Comparison of ENCODE assay signal across 9 cellular contexts in genomic region chr2:19574788-19575260, GRCh38.
DNase-seq lines count a peak whose midpoint lies in the region; ATAC-seq and TF ChIP-seq lines count a peak whose summit lies in the region.
"Had no signal": no experiment of that assay in that cellular context is flagged by ENCODE, and none has a peak within 500 bp of the region (broad histone marks: within the 10 kb centered on the region; RNA-seq: fewer than 3 reads in every experiment).

No MANE protein-coding gene starts in this region.

- TF ChIP-seq CTCF in fibroblast of pulmonary artery (IDR thresholded peaks at IDR 0.05; ENCODE audit: low read length, missing control alignments) (no peak), omental fat pad (IDR thresholded peaks at IDR 0.05) (no peak)

- H3K9me3 ChIP-seq in effector memory CD4-positive, alpha-beta T cell (ENCODE audit: control insufficient read depth, low read length) = no peaks in the 10 kb centered on the region

- no peak overlapping the region for H3K27ac ChIP-seq in effector memory CD4-positive, alpha-beta T cell (ENCODE audit: insufficient read depth, low read length, poor library complexity, severe bottlenecking)

- ATAC-seq in omental fat pad (ENCODE audit: low FRiP score) (no peak), GM19455 (IDR thresholded peaks at IDR 0.05; ENCODE audit: unreplicated experiment) (no peak)
- ATAC-seq: stimulated activated memory B cell treated with anti-CD40 and anti-IgM and Interleukin-4, amounts not matched to agents 10 μg/mL and 1 μg/mL and 100 μg/mL, for 72 hours had no signal

- no peaks in the 10 kb centered on the region for H3K4me1 ChIP-seq in effector memory CD4-positive, alpha-beta T cell (ENCODE audit: control insufficient read depth, insufficient read depth, low read length, poor library complexity, severe bottlenecking)

- DNase-seq in EH (ENCODE audit: low read depth) = peak; percentile 91
- DNase-seq in NCI-H510A treated with DMSO at 0.1 percent for 48 hours (lab: John Stamatoyannopoulos, UW) = peak; percentile 54
- peak; percentile 88 for DNase-seq in fibroblast of pulmonary artery (ENCODE audit: low read depth)
- peak; percentile 43 for DNase-seq in non-pigmented ciliary epithelial cell (ENCODE audit: low read depth)
- DNase-seq in effector memory CD4-positive, alpha-beta T cell = no peak
- no peak for DNase-seq in omental fat pad (ENCODE audit: low spot score)
- no peak for DNase-seq in foreskin melanocyte

- no peak overlapping the region for H3K4me3 ChIP-seq in fibroblast of pulmonary artery (replicated peaks; ENCODE audit: low read depth, low read length)
- no peak overlapping the region for H3K4me3 ChIP-seq in effector memory CD4-positive, alpha-beta T cell (ENCODE audit: insufficient read depth, low read depth, low read length, poor library complexity, severe bottlenecking)

- H3K27me3 ChIP-seq in effector memory CD4-positive, alpha-beta T cell (replicated peaks; ENCODE audit: control insufficient read depth, insufficient read depth, low read length, poor library complexity, severe bottlenecking) = no peaks in the 10 kb centered on the region

- H3K36me3 ChIP-seq in effector memory CD4-positive, alpha-beta T cell (ENCODE audit: control insufficient read depth, insufficient read depth, low read length) = no peaks in the 10 kb centered on the region

Comparison
In these comparisons a context has a peak if more than half of its experiments do, and no peak if none do; other contexts are left out.
1. DNase-seq: peak in EH (single experiment), NCI-H510A treated with DMSO at 0.1 percent for 48 hours (single experiment), fibroblast of pulmonary artery (single experiment) and non-pigmented ciliary epithelial cell (single experiment); none in effector memory CD4-positive, alpha-beta T cell (0 of 3), omental fat pad (single experiment) and foreskin melanocyte (single experiment).